In genomic region chr3:71585126-71585525, GRCh38 we compare ENCODE assay signal across 8 cellular contexts. TPM values are rescaled to one million over a fixed set of nuclear protein-coding genes. Genes with fewer than 3 reads are reported as not detected.
A peak's percentile ranks its signal among the peaks of the same experiment; 100 is the strongest.
DNase-seq lines count a peak whose midpoint lies in the region; ATAC-seq and TF ChIP-seq lines count a peak whose summit lies in the region.

No MANE protein-coding gene starts in this region.

- no peak for ATAC-seq in CD4-positive, alpha-beta T cell (ENCODE audit: poor library complexity)
- ATAC-seq in HG03457 (IDR thresholded peaks at IDR 0.05; ENCODE audit: unreplicated experiment) = no peak

- intact Hi-C loops in CD4-positive, alpha-beta T cell (cut with DNase I, micrococcal nuclease) = loop anchor here (1.0 to 10.0 kb wide), 11 partner anchors 120 to 1518 kb away; partner anchors contain the start of genes PPP4R2 (in 1 of the 2) and SHQ1 (in 1 of the 2)
- intact Hi-C loops in mammary epithelial cell (cut with micrococcal nuclease) (loop anchor here (1.0 to 5.0 kb wide), 4 partner anchors 67 to 1053 kb away; no protein-coding TSS in a partner anchor), lower leg skin (cut with DNase I; ENCODE audit: low total_unique reads) (loop anchor here (10.0 kb wide), 2 partner anchors 520 to 1030 kb away; no protein-coding TSS in a partner anchor)

- H3K9me3 Mint-ChIP-seq in CD4-positive, alpha-beta T cell = no peaks in the 10 kb centered on the region
- H3K9me3 Mint-ChIP-seq in nephron progenitor cell = peaks cover 14% of the 10 kb centered on the region

- H3K4me1 ChIP-seq in mammary epithelial cell (ENCODE audit: insufficient read depth, low read length) = peaks cover 14% of the 10 kb centered on the region

- H3K27me3 ChIP-seq in CD4-positive, alpha-beta T cell (ENCODE audit: control insufficient read depth, insufficient read depth, low read length) = no peaks in the 10 kb centered on the region
- H3K27me3 ChIP-seq in mammary epithelial cell (ENCODE audit: insufficient read depth, low read length) = no peaks in the 10 kb centered on the region

- H3K9ac ChIP-seq in mammary epithelial cell (ENCODE audit: insufficient read depth, low read length) = no peak overlapping the region

- peak overlapping the region in 1 of 3 experiments; percentile 52 for H3K4me3 ChIP-seq in mammary epithelial cell (replicated peaks in 1 of 3; ENCODE audit: insufficient read depth in 1 of 3, low read depth in 2 of 3, low read length in 3 of 3)
- no peak overlapping the region for H3K4me3 ChIP-seq in lower leg skin (ENCODE audit: low read depth, poor library complexity, severe bottlenecking)

- no peak overlapping the region for H2AFZ ChIP-seq in mammary epithelial cell (ENCODE audit: low read depth, low read length)

- peaks cover 27% of the 10 kb centered on the region for H3K36me3 Mint-ChIP-seq in CD4-positive, alpha-beta T cell (ENCODE audit: low read depth)
- peaks cover 12% of the 10 kb centered on the region for H3K36me3 Mint-ChIP-seq in nephron progenitor cell (ENCODE audit: low read depth)

- no peaks in the 10 kb centered on the region for H4K20me1 ChIP-seq in mammary epithelial cell (ENCODE audit: insufficient read depth, low read length)

- BruUV-seq in mammary epithelial cell (replicated peaks; lab: Mats Ljungman, UMichigan) = no TSS peak

- peak overlapping the region; percentile 82 for H3K4me2 ChIP-seq in mammary epithelial cell (ENCODE audit: insufficient read depth, low read depth, low read length)

- CTCF ChIA-PET in CD4-positive, alpha-beta T cell (lab: Charles Lee) = interaction anchor here (0.8 to 1.2 kb wide), 4 partner anchors 279 to 1035 kb away, joined by 3 to 4 read pairs (median 3); no protein-coding TSS in a partner anchor
- CTCF ChIA-PET in mammary epithelial cell (lab: Charles Lee; ENCODE audit: low non-redundant PET) = interaction anchor here (0.7 kb wide), 1 partner anchor 578 kb away, joined by 6 read pairs; no protein-coding TSS in a partner anchor

- H3K36me3 ChIP-seq in mammary epithelial cell (ENCODE audit: insufficient read depth, low read length) = no peaks in the 10 kb centered on the region

- DNase-seq in CD4-positive, alpha-beta T cell = no peak
- DNase-seq in M059J (ENCODE audit: low read depth) = peak; percentile 7
- DNase-seq in mammary epithelial cell = no peak
- DNase-seq in nephron progenitor cell = no peak
- DNase-seq in central memory CD4-positive, alpha-beta T cell = no peak
- no peak for DNase-seq in A172 (ENCODE audit: low spot score)
- no peak for DNase-seq in lower leg skin (ENCODE audit: low spot score in 2 of 2)

- H3K4me1 Mint-ChIP-seq in CD4-positive, alpha-beta T cell (ENCODE audit: low read depth) = peaks cover 38% of the 10 kb centered on the region
- H3K4me1 Mint-ChIP-seq in nephron progenitor cell = peaks cover 45% of the 10 kb centered on the region

- peak overlapping the region; percentile 90 for H3K4me3 Mint-ChIP-seq in CD4-positive, alpha-beta T cell
- H3K4me3 Mint-ChIP-seq in nephron progenitor cell = peak overlapping the region; percentile 91

- peaks cover 31% of the 10 kb centered on the region for H3K79me2 ChIP-seq in mammary epithelial cell (ENCODE audit: insufficient read depth, low read length)

- TF ChIP-seq CTCF in CD4-positive, alpha-beta T cell (IDR thresholded peaks at IDR 0.05) = no peak
- TF ChIP-seq CTCF in mammary epithelial cell (conservative IDR thresholded peaks at IDR 0.05 in 1 of 2, IDR thresholded peaks at IDR 0.05 in 1 of 2; ENCODE audit: extremely low read depth in 1 of 2, insufficient read depth in 1 of 2, low read depth in 1 of 2, low read length in 2 of 2) = no peak
- TF ChIP-seq CTCF in nephron progenitor cell (IDR thresholded peaks at IDR 0.05) = no peak
- TF ChIP-seq CTCF in lower leg skin (IDR thresholded peaks at IDR 0.05) = no peak

- H3K27me3 Mint-ChIP-seq in CD4-positive, alpha-beta T cell = no peaks in the 10 kb centered on the region
- H3K27me3 Mint-ChIP-seq in nephron progenitor cell (ENCODE audit: low read depth, poor library complexity) = peaks cover 4% of the 10 kb centered on the region

- H3K27ac Mint-ChIP-seq in CD4-positive, alpha-beta T cell = peak overlapping the region; percentile 85
- peak overlapping the region; percentile 99 for H3K27ac Mint-ChIP-seq in nephron progenitor cell

- peak overlapping the region; percentile 80 for H3K27ac ChIP-seq in CD4-positive, alpha-beta T cell (ENCODE audit: low read depth, low read length)
- H3K27ac ChIP-seq in mammary epithelial cell (ENCODE audit: insufficient read depth, low read depth, low read length) = peak overlapping the region; percentile 37

- TF ChIP-seq POLR2A in lower leg skin (IDR thresholded peaks at IDR 0.05) = no peak

- WGBS in mammary epithelial cell (ENCODE audit: low coverage, missing lambda C conversion rate) = 45% methylated on average over 5 of the region's 5 CpGs
- 48% methylated on average over 5 of the region's 5 CpGs for WGBS in lower leg skin, 2 donors

- in situ Hi-C loops in mammary epithelial cell (cut with MboI; ENCODE audit: low sequenced_read_pairs in 2 of 2) = loop anchor here (10.0 to 25.0 kb wide), 3 partner anchors 520 to 580 kb away; no protein-coding TSS in a partner anchor

- dilution Hi-C loops in mammary epithelial cell (cut with HindIII; ENCODE audit: low sequenced_read_pairs) = no loop called here

- POLR2A ChIA-PET in CD4-positive, alpha-beta T cell (lab: Charles Lee) = interaction anchor here (0.5 to 2.1 kb wide), 5 partner anchors 130 to 594 kb away, joined by 3 to 10 read pairs (median 5); no protein-coding TSS in a partner anchor

- H3K9me3 ChIP-seq in CD4-positive, alpha-beta T cell (ENCODE audit: control insufficient read depth, low read length) = no peaks in the 10 kb centered on the region
- no peaks in the 10 kb centered on the region for H3K9me3 ChIP-seq in mammary epithelial cell (replicated peaks; ENCODE audit: insufficient read depth, low read length)

RNA-seq across cellular contexts. Expression of gene FOXP1, which starts 1.6 kb away (rescaled TPM):
- 100 to 1,000 TPM; 493 to 508 TPM for total RNA-seq in CD4-positive, alpha-beta T cell
- 18.1 and 19.2 TPM in 2 replicates for total RNA-seq in M059J (2014; rRNA removed; shearing (Covaris generic))
- total RNA-seq in mammary epithelial cell = 10 to 100 TPM; 49.5 to 62.5 TPM
- polyA plus RNA-seq in mammary epithelial cell = 34.2 TPM
- 87.2 TPM for polyA minus RNA-seq in mammary epithelial cell
- 10.3 and 16.1 TPM in 2 replicates for total RNA-seq in A172 (2014; rRNA removed; shearing (Covaris generic))
- 10 to 100 TPM; 46.6 to 66.6 (median 55.2) TPM for total RNA-seq in lower leg skin

Comparison
In these comparisons a context has a peak if more than half of its experiments do, and no peak if none do; other contexts are left out.
1. RNA of gene FOXP1, which starts 1.6 kb away (total RNA-seq): 493 to 508 TPM in CD4-positive, alpha-beta T cell; 49.5 to 62.5 TPM in mammary epithelial cell, 46.6 to 66.6 TPM in lower leg skin, 18.1 to 19.2 TPM in M059J and 10.3 to 16.1 TPM in A172; every median in the first group is over 4 times any median in the second.